Comparison of ENCODE assay signal across 8 cellular contexts in the genomic region with DNA sequence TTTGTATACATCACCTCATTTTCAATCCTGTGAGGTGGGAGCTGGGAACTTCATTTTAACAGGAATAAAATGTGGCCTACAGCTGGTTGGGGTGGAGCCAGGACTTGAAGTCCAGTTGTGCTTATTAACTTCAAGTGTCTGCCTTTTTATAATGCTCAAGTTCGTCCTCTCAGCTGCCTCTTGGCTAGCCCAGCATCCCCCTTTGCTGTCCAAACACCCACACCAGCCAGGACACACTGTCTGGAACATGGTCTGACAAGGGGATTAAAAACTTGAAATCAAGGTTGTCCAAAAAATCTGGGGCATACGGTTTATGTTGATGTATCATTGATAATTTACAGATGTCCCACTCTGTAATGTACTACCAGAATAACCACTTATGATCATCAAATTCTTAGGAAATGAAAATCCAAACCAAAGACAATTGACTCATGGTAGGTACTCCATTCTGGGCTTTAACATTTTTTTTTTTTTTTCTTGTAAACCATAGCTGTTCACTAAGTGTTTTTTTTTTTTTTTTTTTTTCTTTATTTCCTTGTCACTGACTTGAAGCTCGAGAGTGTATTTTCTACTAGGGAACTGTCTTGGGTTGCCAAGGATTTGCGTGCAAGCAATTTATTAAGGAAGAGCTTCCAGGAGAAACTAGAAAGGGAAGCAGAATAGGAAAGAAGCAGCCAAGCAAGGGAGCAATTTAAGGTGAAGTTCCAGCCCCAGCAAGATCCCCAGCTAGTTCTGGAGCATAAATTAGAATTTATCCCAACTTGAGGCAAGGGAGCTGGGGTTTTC.
DNase-seq lines count a peak whose midpoint lies in the region; ATAC-seq and TF ChIP-seq lines count a peak whose summit lies in the region.

No MANE protein-coding gene starts in this region.

- peak overlapping the region; percentile 51; the same call in 1 of the 2 replicates for H2AFZ ChIP-seq in MM.1S (ENCODE audit: low read length)

- peak overlapping the region; percentile 55 for H3K27ac ChIP-seq in CD4-positive, CD25-positive, alpha-beta regulatory T cell (ENCODE audit: insufficient read depth, low read length, poor library complexity, severe bottlenecking)
- no peak overlapping the region for H3K27ac ChIP-seq in MM.1S (ENCODE audit: low read length)
- peak overlapping the region in 3 of 4 donors; percentile 9 to 64 (median 61) for H3K27ac ChIP-seq in body of pancreas
- peak overlapping the region; percentile 30 for H3K27ac ChIP-seq in temporal lobe (ENCODE audit: low read depth, low read length)

- no peak for ATAC-seq in CD4-positive, CD25-positive, alpha-beta regulatory T cell (ENCODE audit: low read depth in 2 of 2)
- ATAC-seq in body of pancreas: peak; percentile 9
- no peak for ATAC-seq in GM19324 (IDR thresholded peaks at IDR 0.05; ENCODE audit: low FRiP score, unreplicated experiment)

- no peaks in the 10 kb centered on the region for H3K36me3 Mint-ChIP-seq in CD4-positive, CD25-positive, alpha-beta regulatory T cell

- H3K4me3 Mint-ChIP-seq in CD4-positive, CD25-positive, alpha-beta regulatory T cell: peak overlapping the region; percentile 85 to 89 (median 86)

- peaks cover 24% of the 10 kb centered on the region for H3K4me1 ChIP-seq in CD4-positive, CD25-positive, alpha-beta regulatory T cell (ENCODE audit: control insufficient read depth, insufficient read depth, low read length, poor library complexity, severe bottlenecking)
- H3K4me1 ChIP-seq in MM.1S (ENCODE audit: low read length) (0 out of 2 replicates have a peak, but pooled peaks cover 4% of the 10 kb centered on the region), body of pancreas (peaks cover 14% of the 10 kb centered on the region)

- peak overlapping the region; percentile 68 for H3K4me3 ChIP-seq in CD4-positive, CD25-positive, alpha-beta regulatory T cell (ENCODE audit: low read depth, low read length)
- H3K4me3 ChIP-seq in MM.1S (ENCODE audit: low read length): no peak overlapping the region
- H3K4me3 ChIP-seq in body of pancreas: no peak overlapping the region

- H3K9me3 ChIP-seq in CD4-positive, CD25-positive, alpha-beta regulatory T cell (ENCODE audit: control insufficient read depth in 2 of 2, low read length in 2 of 2): no peaks in the 10 kb centered on the region
- H3K9me3 ChIP-seq in MM.1S (replicated peaks; ENCODE audit: insufficient read depth, low read length): no peaks in the 10 kb centered on the region
- no peaks in the 10 kb centered on the region for H3K9me3 ChIP-seq in body of pancreas

- H4K20me1 ChIP-seq in MM.1S (ENCODE audit: insufficient read depth, low read length): no peaks in the 10 kb centered on the region

- DNase-seq in CD4-positive, CD25-positive, alpha-beta regulatory T cell: no peak
- no peak for DNase-seq in MM.1S
- peak; percentile 19 to 42 (median 24) for DNase-seq in body of pancreas
- DNase-seq in left kidney (ENCODE audit: low read depth, low spot score): peak; percentile 58
- DNase-seq in RKO (ENCODE audit: low spot score): no peak
- DNase-seq in central memory CD4-positive, alpha-beta T cell: no peak

- no peaks in the 10 kb centered on the region for H3F3A ChIP-seq in MM.1S (ENCODE audit: insufficient read depth, low read length)

- peak overlapping the region; percentile 26 to 95 (median 79) for H3K27ac Mint-ChIP-seq in CD4-positive, CD25-positive, alpha-beta regulatory T cell

- no peaks in the 10 kb centered on the region for H3K9me2 ChIP-seq in MM.1S (replicated peaks; ENCODE audit: insufficient read depth, low read length)

- intact Hi-C loops in body of pancreas (cut with DNase I): no loop called here

- H3K9ac ChIP-seq in MM.1S (ENCODE audit: low read length): no peak overlapping the region

- no peaks in the 10 kb centered on the region for H3K79me2 ChIP-seq in MM.1S (ENCODE audit: low read length)

- peaks cover 5 to 54% (median 21%) of the 10 kb centered on the region in 4 donors for H3K4me1 Mint-ChIP-seq in CD4-positive, CD25-positive, alpha-beta regulatory T cell

- H3K27me3 Mint-ChIP-seq in CD4-positive, CD25-positive, alpha-beta regulatory T cell: no peaks in the 10 kb centered on the region

- H3K9me3 Mint-ChIP-seq in CD4-positive, CD25-positive, alpha-beta regulatory T cell: peaks cover 0 to 4% (median 0%) of the 10 kb centered on the region in 7 donors

- H3K36me3 ChIP-seq in CD4-positive, CD25-positive, alpha-beta regulatory T cell (ENCODE audit: control insufficient read depth, insufficient read depth, low read length): no peaks in the 10 kb centered on the region
- H3K36me3 ChIP-seq in MM.1S (replicated peaks; ENCODE audit: insufficient read depth, low read length): no peaks in the 10 kb centered on the region
- H3K36me3 ChIP-seq in body of pancreas (replicated peaks in 1 of 2; ENCODE audit: insufficient read depth in 1 of 2, low read depth in 2 of 2): no peaks in the 10 kb centered on the region

- TF ChIP-seq POLR2A in body of pancreas (IDR thresholded peaks at IDR 0.05): no peak

- H3K27me3 ChIP-seq in CD4-positive, CD25-positive, alpha-beta regulatory T cell (ENCODE audit: control insufficient read depth, insufficient read depth, low read length): no peaks in the 10 kb centered on the region
- no peaks in the 10 kb centered on the region for H3K27me3 ChIP-seq in MM.1S (replicated peaks; ENCODE audit: insufficient read depth, low read length)
- H3K27me3 ChIP-seq in body of pancreas: no peaks in the 10 kb centered on the region

- TF ChIP-seq CTCF in MM.1S (IDR thresholded peaks at IDR 0.05; ENCODE audit: low read length) (no peak), body of pancreas (IDR thresholded peaks at IDR 0.05) (no peak)

- peak overlapping the region; percentile 50; the same call in 1 of the 2 replicates for H3K4me2 ChIP-seq in MM.1S (ENCODE audit: low read depth, low read length)

- WGBS in body of pancreas, 2 donors: 61 to 72% methylated on average over 4 of the region's 4 CpGs

Comparison
In these comparisons a context has a peak if more than half of its experiments do, and no peak if none do; other contexts are left out.
1. DNase-seq: peak in body of pancreas (4 of 4) and left kidney (single experiment); none in CD4-positive, CD25-positive, alpha-beta regulatory T cell (0 of 3), MM.1S (single experiment), RKO (single experiment) and central memory CD4-positive, alpha-beta T cell (single experiment).